ENCODE assay signal across 24 cellular contexts in the genomic region with DNA sequence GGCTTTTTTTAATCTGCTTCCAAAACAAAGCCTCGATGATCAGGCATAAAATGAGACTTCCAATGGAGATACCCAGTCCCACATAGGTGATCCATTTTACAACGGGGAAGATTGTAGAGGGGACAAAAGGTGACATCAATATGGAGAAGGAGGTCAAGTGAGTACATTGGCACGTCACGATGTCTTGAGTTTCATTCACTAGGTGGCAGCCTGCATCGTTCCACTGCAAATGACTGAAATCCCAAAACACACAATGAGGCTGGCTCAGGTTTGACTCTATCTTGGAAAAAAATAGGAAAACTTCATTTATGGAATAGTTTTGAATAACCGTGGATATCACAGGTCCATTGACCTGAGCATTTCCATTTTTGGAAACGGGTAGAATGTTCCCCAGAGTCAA. TPM values are rescaled to one million over a fixed set of nuclear protein-coding genes. Genes with fewer than 3 reads are reported as not detected.
DNase-seq lines count a peak whose midpoint lies in the region; ATAC-seq, FAIRE-seq and TF ChIP-seq lines count a peak whose summit lies in the region.
"Had no signal": no experiment of that assay in that cellular context is flagged by ENCODE, and none has a peak within 500 bp of the region (broad histone marks: within the 10 kb centered on the region; RNA-seq: fewer than 3 reads in every experiment).

No MANE protein-coding gene starts in this region.

- DNase-seq in SK-N-SH (no peak), LNCaP clone FGC (ENCODE audit: low read depth) (no peak), K562 (ENCODE audit: extremely low read depth in 1 of 4, low spot score in 3 of 4) (peak in 1 of 4 experiments; percentile 4), mesendoderm (peak; percentile 31), NCI-H187 (lab: John Stamatoyannopoulos, UW) (no peak)
- DNase-seq in stimulated activated CD4-positive, alpha-beta T cell treated with anti-CD3 and anti-CD28 coated beads, Interleukin-2, amount 100 ng/mL, for 24 hours = no peak
- DNase-seq: activated CD4-positive, alpha-beta memory T cell treated with anti-CD3 and anti-CD28 coated beads for 36 hours; activated naive CD4-positive, alpha-beta T cell treated with Interleukin-2 at 50 U/mL for 16 hours; activated T-cell treated with anti-CD3 and anti-CD28 coated beads, Interleukin-2, amount 50 U/mL, for 1 hour; anterior cingulate cortex; CD4-positive, alpha-beta memory T cell; H7; hippocampal formation; Karpas-422; kidney glomerular epithelial cell; NCI-H2171 treated with DMSO at 0.1 percent for 48 hours; NCI-H774; retina; stimulated activated naive B cell treated with anti-CD40 and anti-IgM and Interleukin-4, amounts not matched to agents 10 μg/mL and 1 μg/mL and 100 μg/mL, for 72 hours; T-helper 1 cell had no signal

- no peak overlapping the region for H2BK5ac ChIP-seq in mesendoderm (ENCODE audit: low read length)

- TF ChIP-seq CTCF in SK-N-SH (IDR thresholded peaks at IDR 0.05) (peak; percentile 23; the same call in 1 of the 2 replicates), LNCaP clone FGC (IDR thresholded peaks at IDR 0.05; ENCODE audit: control insufficient read depth, extremely low read depth, insufficient read depth) (peak; percentile 22; the same call in 1 of the 2 replicates), K562 (IDR thresholded peaks at IDR 0.05 in 2 of 3, conservative IDR thresholded peaks at IDR 0.05 in 1 of 3; ENCODE audit: insufficient read depth in 2 of 3, low read depth in 1 of 3, low read length in 3 of 3) (peak in 2 of 3 experiments; percentile 2 to 31; a peak in 2 of 6 replicates)

- no peaks in the 10 kb centered on the region for H3K9me2 ChIP-seq in SK-N-SH

- no peak overlapping the region for H3K4ac ChIP-seq in mesendoderm (ENCODE audit: low read depth, low read length)

- H3K36me3 ChIP-seq in SK-N-SH (replicated peaks in 1 of 2; ENCODE audit: control insufficient read depth in 1 of 2, insufficient read depth in 2 of 2, low read length in 1 of 2) = no peaks in the 10 kb centered on the region
- no peaks in the 10 kb centered on the region for H3K36me3 ChIP-seq in K562 (ENCODE audit: control insufficient read depth, insufficient read depth, low read length)
- no peaks in the 10 kb centered on the region for H3K36me3 ChIP-seq in mesendoderm (ENCODE audit: control insufficient read depth, insufficient read depth, low read length)
- H3K36me3 ChIP-seq: neural progenitor cell had no signal

- no peak overlapping the region for H3K56ac ChIP-seq in mesendoderm (ENCODE audit: low read length)

- no peak overlapping the region for H3K23ac ChIP-seq in mesendoderm (ENCODE audit: low read length)

- no peaks in the 10 kb centered on the region for H3K4me1 ChIP-seq in SK-N-SH (ENCODE audit: control insufficient read depth in 1 of 2, insufficient read depth in 2 of 2, low read depth in 1 of 2, low read length in 1 of 2)
- H3K4me1 ChIP-seq in K562 (replicated peaks in 1 of 2; ENCODE audit: control insufficient read depth in 2 of 2, insufficient read depth in 2 of 2, low read length in 2 of 2) = no peaks in the 10 kb centered on the region
- no peaks in the 10 kb centered on the region for H3K4me1 ChIP-seq in mesendoderm (ENCODE audit: control insufficient read depth, low read depth, low read length)
- H3K4me1 ChIP-seq: neural progenitor cell had no signal

- CTCF ChIA-PET in SK-N-SH (lab: Yijun Ruan, JAX) (no interaction called here), K562 (lab: Yijun Ruan, JAX; ENCODE audit: low intra/inter-chr PET ratio) (interaction anchor here (0.8 kb wide), 1 partner anchor 38 kb away, joined by 3 read pairs; no protein-coding TSS in a partner anchor)

- H3K9me3 ChIP-seq in SK-N-SH = no peaks in the 10 kb centered on the region
- no peaks in the 10 kb centered on the region for H3K9me3 ChIP-seq in K562 (replicated peaks; ENCODE audit: control insufficient read depth, insufficient read depth, low read depth, low read length)

- no peak overlapping the region for H2AFZ ChIP-seq in SK-N-SH (ENCODE audit: low read depth)
- no peak overlapping the region for H2AFZ ChIP-seq in K562 (ENCODE audit: low read depth, low read length)
- H2AFZ ChIP-seq: neural progenitor cell had no signal

- ATAC-seq in SK-N-SH treated with all-trans-retinoic acid at 6 μM for 48 hours = no peak
- ATAC-seq in K562 = no peak
- ATAC-seq in HG02610 (IDR thresholded peaks at IDR 0.05; ENCODE audit: unreplicated experiment) = no peak
- ATAC-seq: stimulated activated naive B cell treated with anti-CD40 and anti-IgM and Interleukin-4, amounts not matched to agents 10 μg/mL and 1 μg/mL and 100 μg/mL, for 72 hours had no signal

- in situ Hi-C loops in K562 (cut with MboI) = no loop called here

- H3K79me1 ChIP-seq in mesendoderm (ENCODE audit: low read length) = no peaks in the 10 kb centered on the region

- no peaks in the 10 kb centered on the region for H3K9me1 ChIP-seq in K562 (ENCODE audit: control insufficient read depth, insufficient read depth, low read length)

- no peaks in the 10 kb centered on the region for H3F3A ChIP-seq in SK-N-SH (replicated peaks; ENCODE audit: insufficient read depth)

- H2BK15ac ChIP-seq in mesendoderm (replicated peaks; ENCODE audit: low read depth) = no peak overlapping the region

- peak; percentile 38 for TF ChIP-seq RAD21 in SK-N-SH (IDR thresholded peaks at IDR 0.05; ENCODE audit: low read length)
- peak in 1 of 2 experiments; percentile 28; a peak in 2 of 4 replicates for TF ChIP-seq RAD21 in K562 (CRISPR knock-in tag; conservative IDR thresholded peaks at IDR 0.05 in 1 of 2, IDR thresholded peaks at IDR 0.05 in 1 of 2)

- H3K79me2 ChIP-seq in SK-N-SH (ENCODE audit: insufficient read depth) (no peaks in the 10 kb centered on the region), K562 (ENCODE audit: control insufficient read depth, insufficient read depth, low read length) (no peaks in the 10 kb centered on the region), mesendoderm (ENCODE audit: control insufficient read depth, insufficient read depth, low read length) (no peaks in the 10 kb centered on the region)

- WGBS in SK-N-SH (ENCODE audit: low lambda C conversion rate) = 2% methylated on average over 7 of the region's 7 CpGs
- under 1% methylated on average over 7 of the region's 7 CpGs for WGBS in K562 (ENCODE audit: insufficient coverage, low coverage, missing lambda C conversion rate)
- WGBS in mesendoderm (ENCODE audit: extremely low coverage, insufficient coverage, low lambda C conversion rate) = no CpG with 5 or more reads among the region's 7 CpGs

- H2AK5ac ChIP-seq in mesendoderm (ENCODE audit: low read length) = no peak overlapping the region

- H4K8ac ChIP-seq in mesendoderm (ENCODE audit: low read depth, low read length) = no peak overlapping the region

- H2BK120ac ChIP-seq in mesendoderm (ENCODE audit: low read depth, low read length) = no peak overlapping the region

- no peak overlapping the region for H3K27ac ChIP-seq in SK-N-SH (ENCODE audit: low read depth in 2 of 2, low read length in 1 of 2)
- H3K27ac ChIP-seq in K562 (ENCODE audit: extremely low read depth, low read depth, low read length) = no peak overlapping the region
- H3K27ac ChIP-seq in mesendoderm (ENCODE audit: low read depth, low read length) = no peak overlapping the region
- H3K27ac ChIP-seq: neural progenitor cell had no signal

- H3K4me2 ChIP-seq in SK-N-SH (no peak overlapping the region), K562 (ENCODE audit: insufficient read depth, low read length) (no peak overlapping the region), mesendoderm (ENCODE audit: low read length) (no peak overlapping the region)
- H3K4me2 ChIP-seq: neural progenitor cell had no signal

- BruUV-seq in K562 (replicated peaks; lab: Mats Ljungman, UMichigan) = no TSS peak

- H3K9ac ChIP-seq in SK-N-SH = no peak overlapping the region
- no peak overlapping the region for H3K9ac ChIP-seq in K562 (ENCODE audit: insufficient read depth in 1 of 2, low read depth in 2 of 2, low read length in 2 of 2)
- H3K9ac ChIP-seq in mesendoderm (ENCODE audit: low read length) = no peak overlapping the region
- H3K9ac ChIP-seq: neural progenitor cell had no signal

- H4K20me1 ChIP-seq in SK-N-SH (ENCODE audit: insufficient read depth) (no peaks in the 10 kb centered on the region), K562 (replicated peaks; ENCODE audit: control insufficient read depth, insufficient read depth, low read length) (no peaks in the 10 kb centered on the region)

- no peak overlapping the region for H3K18ac ChIP-seq in mesendoderm (ENCODE audit: low read length)

- H4K5ac ChIP-seq in mesendoderm (ENCODE audit: low read length) = no peak overlapping the region

- H3K4me3 ChIP-seq in SK-N-SH (ENCODE audit: low read depth in 2 of 2, low read length in 1 of 2) = no peak overlapping the region
- H3K4me3 ChIP-seq in LNCaP clone FGC (ENCODE audit: low read depth, low read length) = no peak overlapping the region
- no peak overlapping the region for H3K4me3 ChIP-seq in K562
- H3K4me3 ChIP-seq in mesendoderm (ENCODE audit: low read length) = no peak overlapping the region
- H3K4me3 ChIP-seq: neural progenitor cell had no signal

- TF ChIP-seq POLR2A in K562 (conservative IDR thresholded peaks at IDR 0.05) = no peak

- peaks cover 6% of the 10 kb centered on the region; the same call in 1 of the 2 replicates for H3K27me3 ChIP-seq in SK-N-SH (ENCODE audit: insufficient read depth)
- peaks cover 0 to 7% of the 10 kb centered on the region in 2 experiments; a peak in 2 of 5 replicates for H3K27me3 ChIP-seq in K562 (ENCODE audit: control insufficient read depth in 2 of 2, insufficient read depth in 2 of 2, low read length in 2 of 2)
- no peaks in the 10 kb centered on the region for H3K27me3 ChIP-seq in mesendoderm (ENCODE audit: insufficient read depth, low read length, poor library complexity)
- H3K27me3 ChIP-seq: neural progenitor cell had no signal

- TF ChIP-seq EP300 in SK-N-SH (IDR thresholded peaks at IDR 0.05; ENCODE audit: borderline replicate concordance in 1 of 2, low read depth in 1 of 2, low read length in 1 of 2) (no peak), K562 (IDR thresholded peaks at IDR 0.05; ENCODE audit: low read length) (no peak)

- no peak for FAIRE-seq in K562 (lab: Jason Lieb, UNC)

- POLR2A ChIA-PET in SK-N-SH (lab: Yijun Ruan, JAX) = no interaction called here
- POLR2A ChIA-PET in K562 (lab: Yijun Ruan, JAX) = no interaction called here

- intact Hi-C loops in K562 (cut with micrococcal nuclease) = no loop called here

RNA-seq across cellular contexts. Expression of gene ADGRF1, which starts 32.5 kb away (rescaled TPM):
- polyA plus RNA-seq in SK-N-SH (2012; rRNA removed) (not detected in 2 replicates), K562 (2011; rRNA removed) (not detected in 2 replicates), K562 (2014; fragmentation: Illumina TruSeq; extraction: Trizol) (not detected in 2 replicates), K562 (2014; fragmentation: Nextera tagmentation; extraction: Ambion mirVana) (not detected), K562 (2014; rRNA removed) (not detected in 2 replicates)
- polyA plus RNA-seq in SK-N-SH (2012; cell fraction: cytosol; rRNA removed) = not detected in 2 replicates
- polyA plus RNA-seq in SK-N-SH (2012; cell fraction: nucleus; rRNA removed) = not detected in 2 replicates
- total RNA-seq in K562 (2011; cell fraction: chromatin; rRNA removed; ENCODE audit: low replicate concordance) = not detected in 2 replicates
- not detected in 2 replicates for total RNA-seq in K562 (2011; cell fraction: nucleolus; rRNA removed)
- not detected in 2 replicates for total RNA-seq in K562 (2011; cell fraction: nucleoplasm; rRNA removed)
- total RNA-seq in K562 (2014; rRNA removed) (not detected in 2 replicates), K562 (2014; rRNA removed; fragmentation: Illumina TruSeq; extraction: Trizol) (not detected in 2 replicates), K562 (2015; rRNA removed; fragmentation: Illumina TruSeq; extraction: Trizol) (not detected in 2 replicates), K562 (2021) (0.22 TPM in 1 of 2 replicates, not detected in the other)
- not detected in 2 replicates for polyA plus RNA-seq in K562 (2011; cell fraction: cytosol; rRNA removed)
- polyA plus RNA-seq in K562 (2011; cell fraction: nucleus; rRNA removed) = not detected in 2 replicates
- polyA plus RNA-seq in K562 (2012) = 0.03 TPM in 1 of 2 replicates, not detected in the other
- not detected in 2 replicates for polyA minus RNA-seq in K562 (2011; rRNA and poly(A)+ RNA removed)
- not detected in 2 replicates for polyA minus RNA-seq in K562 (2011; cell fraction: cytosol; rRNA and poly(A)+ RNA removed)
- not detected in 2 replicates for polyA minus RNA-seq in K562 (2011; cell fraction: nucleus; rRNA and poly(A)+ RNA removed)
- not detected for polyA plus RNA-seq in mesendoderm (2013, experiment 1 of 2)
- polyA plus RNA-seq in mesendoderm (2013, experiment 2 of 2) = not detected
- total RNA-seq: activated CD4-positive, alpha-beta memory T cell treated with anti-CD3 and anti-CD28 coated beads for 36 hours; CD4-positive, alpha-beta memory T cell; chondrocyte; H7 had no signal
- polyA plus RNA-seq: CD4-positive, alpha-beta memory T cell had no signal

Comparison
In these comparisons a context has a peak if more than half of its experiments do, and no peak if none do; other contexts are left out.
1. Of the 27 proteins assayed by ChIP-seq in both K562 and SK-N-SH: peak only in K562: none; only in SK-N-SH: SMC3; in both: CTCF; in neither: 24; mixed calls (peak in some experiments, not most) for 1.